In the genomic region with DNA sequence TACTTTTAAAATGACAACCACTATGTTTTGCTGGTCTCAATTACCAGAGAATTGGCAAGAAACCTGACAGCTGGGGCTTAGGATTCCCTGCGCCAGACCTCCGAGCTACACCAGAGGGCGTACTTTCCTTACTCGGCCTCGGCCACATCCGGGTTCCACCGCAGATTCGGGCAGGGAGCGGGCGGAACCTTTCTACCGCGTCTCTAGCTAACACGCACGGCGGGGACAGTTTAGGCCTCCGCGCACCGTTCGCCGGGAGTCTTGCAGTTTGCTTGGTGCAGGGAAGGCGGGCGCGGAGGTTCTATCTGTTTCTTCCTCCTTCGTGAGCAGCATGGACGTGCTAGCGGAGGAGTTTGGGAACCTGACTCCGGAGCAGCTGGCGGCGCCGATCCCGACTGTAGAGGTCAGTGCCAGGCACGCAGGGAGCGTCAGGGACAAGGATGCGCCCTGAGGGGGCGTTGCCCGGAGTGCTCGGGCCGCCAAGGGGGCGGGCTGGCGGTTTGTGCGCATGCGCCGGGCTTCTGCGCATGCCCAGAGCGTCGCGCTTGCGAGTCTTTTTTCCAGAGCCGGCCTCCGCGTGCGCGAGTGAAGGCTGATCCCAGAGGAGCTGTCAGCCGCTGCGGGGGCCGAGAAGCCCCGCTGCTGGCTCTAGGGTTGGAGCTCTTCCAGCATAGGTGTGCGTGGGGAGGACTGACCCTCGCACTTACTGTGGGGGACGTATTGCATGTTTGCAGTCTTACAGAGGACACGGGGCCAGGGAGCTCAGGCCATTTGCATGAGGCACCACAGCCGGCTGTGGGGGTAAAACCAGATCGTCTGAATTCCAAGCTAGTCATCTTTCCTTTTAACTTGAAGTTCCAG, we compare ENCODE assay signal across 8 cellular contexts. TPM values are rescaled to one million over a fixed set of nuclear protein-coding genes. Genes with fewer than 3 reads are reported as not detected.
DNase-seq lines count a peak whose midpoint lies in the region; ATAC-seq and TF ChIP-seq lines count a peak whose summit lies in the region.

Gene POLR3B, plus strand, starts transcription at position 200 of the 861 bp plus-strand sequence. Its CDS starts 132 bp downstream, at position 332.

- CTCF ChIA-PET in activated B cell treated with CpG ODN at 0.5 μM for 24 hours (lab: Charles Lee) = interaction anchor here (1.0 to 2.9 kb wide), 14 partner anchors 9 to 562 kb away, joined by 3 to 25 read pairs (median 4); no protein-coding TSS in a partner anchor

- peak; percentile 49 for TF ChIP-seq CTCF in activated B cell treated with CpG ODN at 0.5 μM for 24 hours (IDR thresholded peaks at IDR 0.05)
- TF ChIP-seq CTCF in spleen (IDR thresholded peaks at IDR 0.05 in 8 of 11, conservative IDR thresholded peaks at IDR 0.05 in 3 of 11) = peak; percentile 84 to 96 (median 90)

- no peaks in the 10 kb centered on the region for H3K9me3 Mint-ChIP-seq in activated B cell treated with CpG ODN at 0.5 μM for 24 hours
- H3K9me3 Mint-ChIP-seq in immature natural killer cell = no peaks in the 10 kb centered on the region

- H3K4me3 Mint-ChIP-seq in activated B cell treated with CpG ODN at 0.5 μM for 24 hours (peak within 1 kb of the TSS; percentile 95), immature natural killer cell (peak within 1 kb of the TSS; percentile 91 to 95 (median 94))

- peaks cover 16% of the 10 kb centered on the region for H3K4me1 Mint-ChIP-seq in activated B cell treated with CpG ODN at 0.5 μM for 24 hours
- peaks cover 17 to 19% of the 10 kb centered on the region in 2 donors for H3K4me1 Mint-ChIP-seq in immature natural killer cell

- peak within 1 kb of the TSS; percentile 70 to 98 (median 88) for H3K4me3 ChIP-seq in spleen

- no peaks in the 10 kb centered on the region for H3K36me3 ChIP-seq in spleen

- no peaks in the 10 kb centered on the region for H3K9me3 ChIP-seq in spleen

- POLR2A ChIA-PET in activated B cell treated with CpG ODN at 0.5 μM for 24 hours (lab: Charles Lee) = interaction anchor here (0.6 to 2.6 kb wide), 12 partner anchors 52 to 736 kb away, joined by 3 to 36 read pairs (median 4); partner anchors contain the start of genes CKAP4, CRY1, MTERF2 and TCP11L2

- H3K27ac ChIP-seq in caudate nucleus (ENCODE audit: low read depth, low read length) (peak within 1 kb of the TSS; percentile 98), spleen (peak within 1 kb of the TSS; percentile 91 to 97 (median 93))

- H3K27ac Mint-ChIP-seq in activated B cell treated with CpG ODN at 0.5 μM for 24 hours (peak within 1 kb of the TSS; percentile 92), immature natural killer cell (peak within 1 kb of the TSS; percentile 75 to 91 (median 88))

- peaks cover 5% of the 10 kb centered on the region for H3K36me3 Mint-ChIP-seq in activated B cell treated with CpG ODN at 0.5 μM for 24 hours (ENCODE audit: low read depth)
- no peaks in the 10 kb centered on the region for H3K36me3 Mint-ChIP-seq in immature natural killer cell

- no peaks in the 10 kb centered on the region for H3K27me3 ChIP-seq in spleen (replicated peaks in 1 of 7)

- DNase-seq in AG08396 (ENCODE audit: low spot score) (peak; percentile 94), NCI-H2227 (lab: John Stamatoyannopoulos, UW; ENCODE audit: unreplicated experiment) (peak; percentile 97), activated B cell treated with CpG ODN at 0.5 μM for 24 hours (peak; percentile 96), caudate nucleus (lab: John Stamatoyannopoulos, UW) (peak; percentile 50 to 100 (median 96)), immature natural killer cell (peak; percentile 97), spleen (peak; percentile 99)

- TF ChIP-seq POLR2A in spleen (IDR thresholded peaks at IDR 0.05) = no peak

- peaks cover 8 to 36% (median 26%) of the 10 kb centered on the region in 6 donors for H3K4me1 ChIP-seq in spleen

- ATAC-seq in GM18907 (IDR thresholded peaks at IDR 0.05; ENCODE audit: unreplicated experiment) = peak; percentile 92
- ATAC-seq in HG03159 (IDR thresholded peaks at IDR 0.05; ENCODE audit: unreplicated experiment) = peak; percentile 92
- peak; percentile 92 for ATAC-seq in activated B cell treated with CpG ODN at 0.5 μM for 24 hours (ENCODE audit: low read depth)

- 0% methylated on average over 43 to 63 of the region's 63 CpGs for WGBS in spleen, 5 donors

- intact Hi-C loops in activated B cell treated with CpG ODN at 0.5 μM for 24 hours (cut with micrococcal nuclease) (loop anchor here (1.0 to 5.0 kb wide), 9 partner anchors 55 to 1405 kb away; partner anchors contain the start of genes CKAP4, CRY1, PRDM4 and RIC8B), spleen (cut with DNase I; ENCODE audit: low total_unique reads) (loop anchor here (10.0 kb wide), 1 partner anchor 53 kb away; the partner anchor contains the start of gene TCP11L2)

- H3K27me3 Mint-ChIP-seq in activated B cell treated with CpG ODN at 0.5 μM for 24 hours = no peaks in the 10 kb centered on the region
- H3K27me3 Mint-ChIP-seq in immature natural killer cell (ENCODE audit: low read depth in 3 of 3) = peaks cover 12 to 13% (median 12%) of the 10 kb centered on the region in 3 donors

RNA-seq across cellular contexts. Expression of gene POLR3B, which starts in this region (rescaled TPM):
- 7.3 and 8.0 TPM in 2 replicates for total RNA-seq in activated B cell treated with CpG ODN at 0.5 μM for 24 hours
- polyA plus RNA-seq in immature natural killer cell = 1 to 10 TPM in 2 of 3 donors, not detected in 1; 4.0 to 6.4 TPM
- 1 to 10 TPM; 5.2 to 10.0 (median 7.1) TPM for total RNA-seq in spleen
- polyA plus RNA-seq in spleen = 1 to 10 TPM; 1.9 to 2.3 (median 2.0) TPM

Comparison
In these comparisons a context has a peak if more than half of its experiments do, and no peak if none do; other contexts are left out.
1. Peak in every context shown above with its lines: DNase-seq, ATAC-seq, H3K4me3 ChIP-seq and H3K27ac ChIP-seq.